Comparison of ENCODE assay signal across 17 cellular contexts in genomic region chr18:51169731-51170130, GRCh38. TPM values are rescaled to one million over a fixed set of nuclear protein-coding genes. Genes with fewer than 3 reads are reported as not detected.
DNase-seq lines count a peak whose midpoint lies in the region; ATAC-seq and TF ChIP-seq lines count a peak whose summit lies in the region.
"Had no signal": no experiment of that assay in that cellular context is flagged by ENCODE, and none has a peak within 500 bp of the region (broad histone marks: within the 10 kb centered on the region; RNA-seq: fewer than 3 reads in every experiment).

No MANE protein-coding gene starts in this region.

- no peak overlapping the region for H3K27ac ChIP-seq in colonic mucosa
- H3K27ac ChIP-seq: A549, foreskin keratinocyte had no signal

- peak overlapping the region; percentile 58 for H3K27ac Mint-ChIP-seq in activated CD4-positive, alpha-beta T cell treated with anti-CD3 and anti-CD28 coated beads, Interleukin-2, amount 10 ng/mL, durations not matched to agents 7 days and 5 days
- H3K27ac Mint-ChIP-seq in T-helper 17 cell, result peak overlapping the region; percentile 14
- peak overlapping the region; percentile 98 to 99 for H3K27ac Mint-ChIP-seq in natural killer cell treated with Interleukin-12 subunit alpha and Interleukin-12 subunit beta and Interleukin-15 and Interleukin-18, amount 100 ng/mL, for 72 hours

- H3K9me3 Mint-ChIP-seq in activated CD4-positive, alpha-beta T cell treated with anti-CD3 and anti-CD28 coated beads, Interleukin-2, amount 10 ng/mL, durations not matched to agents 7 days and 5 days, result no peaks in the 10 kb centered on the region
- no peaks in the 10 kb centered on the region for H3K9me3 Mint-ChIP-seq in natural killer cell treated with Interleukin-12 subunit alpha and Interleukin-12 subunit beta and Interleukin-15 and Interleukin-18, amount 100 ng/mL, for 72 hours

- TF ChIP-seq CTCF in colonic mucosa (IDR thresholded peaks at IDR 0.05), result no peak

- no peaks in the 10 kb centered on the region for H3K36me3 ChIP-seq in colonic mucosa

- H3K4me1 Mint-ChIP-seq in activated CD4-positive, alpha-beta T cell treated with anti-CD3 and anti-CD28 coated beads, Interleukin-2, amount 10 ng/mL, durations not matched to agents 7 days and 5 days, result peaks cover 59% of the 10 kb centered on the region
- peaks cover 13% of the 10 kb centered on the region for H3K4me1 Mint-ChIP-seq in T-helper 17 cell
- H3K4me1 Mint-ChIP-seq in natural killer cell treated with Interleukin-12 subunit alpha and Interleukin-12 subunit beta and Interleukin-15 and Interleukin-18, amount 100 ng/mL, for 72 hours (ENCODE audit: low read depth in 2 of 2), result peaks cover 72 to 82% of the 10 kb centered on the region in 2 donors

- no peaks in the 10 kb centered on the region for H3K4me1 ChIP-seq in colonic mucosa
- H3K4me1 ChIP-seq: A549, foreskin keratinocyte had no signal

- no peak overlapping the region for H3K9ac ChIP-seq in colonic mucosa (ENCODE audit: low read depth in 2 of 2, low read length in 2 of 2)

- H3K4me3 Mint-ChIP-seq in activated CD4-positive, alpha-beta T cell treated with anti-CD3 and anti-CD28 coated beads, Interleukin-2, amount 10 ng/mL, durations not matched to agents 7 days and 5 days, result no peak overlapping the region
- no peak overlapping the region for H3K4me3 Mint-ChIP-seq in T-helper 17 cell
- peak overlapping the region; percentile 80 for H3K4me3 Mint-ChIP-seq in natural killer cell treated with Interleukin-12 subunit alpha and Interleukin-12 subunit beta and Interleukin-15 and Interleukin-18, amount 100 ng/mL, for 72 hours

- CTCF ChIA-PET in activated CD4-positive, alpha-beta T cell treated with anti-CD3 and anti-CD28 coated beads, Interleukin-2, amount 10 ng/mL, durations not matched to agents 7 days and 5 days (lab: Charles Lee), result no interaction called here

- no peaks in the 10 kb centered on the region for H3K27me3 Mint-ChIP-seq in activated CD4-positive, alpha-beta T cell treated with anti-CD3 and anti-CD28 coated beads, Interleukin-2, amount 10 ng/mL, durations not matched to agents 7 days and 5 days
- H3K27me3 Mint-ChIP-seq in T-helper 17 cell, result no peaks in the 10 kb centered on the region
- no peaks in the 10 kb centered on the region for H3K27me3 Mint-ChIP-seq in natural killer cell treated with Interleukin-12 subunit alpha and Interleukin-12 subunit beta and Interleukin-15 and Interleukin-18, amount 100 ng/mL, for 72 hours

- no peaks in the 10 kb centered on the region for H3K9me3 ChIP-seq in T-helper 17 cell (ENCODE audit: control insufficient read depth, low read length, poor library complexity, severe bottlenecking)
- H3K9me3 ChIP-seq in colonic mucosa, result no peaks in the 10 kb centered on the region
- H3K9me3 ChIP-seq: A549 had no signal

- H3K4me3 ChIP-seq in colonic mucosa, result no peak overlapping the region
- H3K4me3 ChIP-seq: A549 had no signal

- peaks cover 11% of the 10 kb centered on the region for H3K36me3 Mint-ChIP-seq in activated CD4-positive, alpha-beta T cell treated with anti-CD3 and anti-CD28 coated beads, Interleukin-2, amount 10 ng/mL, durations not matched to agents 7 days and 5 days (ENCODE audit: low read depth)
- no peaks in the 10 kb centered on the region for H3K36me3 Mint-ChIP-seq in T-helper 17 cell (ENCODE audit: low read depth)
- peaks cover 11% of the 10 kb centered on the region for H3K36me3 Mint-ChIP-seq in natural killer cell treated with Interleukin-12 subunit alpha and Interleukin-12 subunit beta and Interleukin-15 and Interleukin-18, amount 100 ng/mL, for 72 hours

- no peaks in the 10 kb centered on the region for H3K27me3 ChIP-seq in colonic mucosa
- H3K27me3 ChIP-seq: foreskin keratinocyte had no signal

- ATAC-seq in GM21619 (IDR thresholded peaks at IDR 0.05; ENCODE audit: unreplicated experiment), result peak; percentile 37
- no peak for ATAC-seq in T-helper 17 cell
- ATAC-seq in natural killer cell treated with Interleukin-12 subunit alpha and Interleukin-12 subunit beta and Interleukin-15 and Interleukin-18, amount 100 ng/mL, for 72 hours, result no peak
- ATAC-seq: A549, foreskin keratinocyte had no signal

- DNase-seq in activated CD4-positive, alpha-beta T cell treated with anti-CD3 and anti-CD28 coated beads, Interleukin-2, amount 10 ng/mL, durations not matched to agents 7 days and 5 days, result no peak
- no peak for DNase-seq in activated CD4-positive, alpha-beta T cell treated with anti-CD3 and anti-CD28 coated beads, Interleukin-2, amount 50 U/mL, for 48 hours
- no peak for DNase-seq in T-helper 17 cell
- DNase-seq in natural killer cell treated with Interleukin-12 subunit alpha and Interleukin-12 subunit beta and Interleukin-15 and Interleukin-18, amount 100 ng/mL, for 72 hours (ENCODE audit: low spot score), result no peak
- no peak for DNase-seq in colonic mucosa
- DNase-seq in A172 (ENCODE audit: low spot score), result no peak
- no peak for DNase-seq in NOMO-1 treated with DMSO at 0.1 percent for 48 hours (lab: John Stamatoyannopoulos, UW; ENCODE audit: unreplicated experiment)
- DNase-seq: activated CD4-positive, CD25-positive, alpha-beta regulatory T cell treated with anti-CD3 and anti-CD28 coated beads, Interleukin-2, amount 50 U/mL, for 72 hours; activated gamma-delta T cell; caudate nucleus; COR-L47; foreskin keratinocyte; GDM1; NCI-H1417; NCI-H446 treated with DMSO at 0.1 percent for 48 hours had no signal

- POLR2A ChIA-PET in activated CD4-positive, alpha-beta T cell treated with anti-CD3 and anti-CD28 coated beads, Interleukin-2, amount 10 ng/mL, durations not matched to agents 7 days and 5 days (lab: Charles Lee), result no interaction called here

- intact Hi-C loops in colonic mucosa (cut with DNase I), result no loop called here

RNA-seq across cellular contexts. Expression of gene MEX3C, which starts 27.8 kb away (rescaled TPM):
- total RNA-seq in activated CD4-positive, alpha-beta T cell treated with anti-CD3 and anti-CD28 coated beads, Interleukin-2, amount 10 ng/mL, durations not matched to agents 7 days and 5 days, result 10 to 100 TPM; 49.6 to 58.2 TPM
- 10 to 100 TPM; 54.0 to 71.1 TPM for total RNA-seq in T-helper 17 cell
- total RNA-seq in natural killer cell treated with Interleukin-12 subunit alpha and Interleukin-12 subunit beta and Interleukin-15 and Interleukin-18, amount 100 ng/mL, for 72 hours, result 100 to 1,000 TPM in 1 of 2 donors, 10 to 100 TPM in 1; 91.8 to 174 TPM
- total RNA-seq in colonic mucosa, result 10 to 100 TPM; 21.3 to 36.7 TPM
- total RNA-seq in A172 (2014; rRNA removed; shearing (Covaris generic)), result 32.8 and 33.6 TPM in 2 replicates

Comparison
In these comparisons a context has a peak if more than half of its experiments do, and no peak if none do; other contexts are left out.
1. H3K27ac Mint-ChIP-seq: peak in every context shown above with its lines; median percentile 98 in natural killer cell treated with Interleukin-12 subunit alpha and Interleukin-12 subunit beta and Interleukin-15 and Interleukin-18, amount 100 ng/mL, for 72 hours; 58 in activated CD4-positive, alpha-beta T cell treated with anti-CD3 and anti-CD28 coated beads, Interleukin-2, amount 10 ng/mL, durations not matched to agents 7 days and 5 days; 14 in T-helper 17 cell.